Comparison of ENCODE assay signal across 24 cellular contexts in the genomic region with DNA sequence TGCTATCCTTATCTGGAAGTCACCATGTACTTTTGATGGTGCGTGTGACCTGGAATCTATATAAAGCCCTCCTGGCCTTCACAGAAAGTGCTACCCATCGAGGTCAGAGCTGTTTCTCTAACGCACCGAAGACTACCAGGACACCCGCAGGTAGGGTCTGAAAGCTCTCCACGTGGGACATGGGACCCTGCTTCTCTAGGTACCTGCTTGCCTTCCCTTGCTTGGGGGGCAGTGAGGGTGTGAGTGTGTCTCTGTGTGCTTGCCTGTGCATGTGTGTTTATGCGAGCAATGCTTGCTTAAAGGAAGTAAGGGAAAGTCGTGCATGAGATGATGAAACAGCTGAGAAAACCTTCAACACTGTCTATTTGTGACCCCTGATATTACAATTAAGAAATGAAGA.
"Had no signal": no experiment of that assay in that cellular context is flagged by ENCODE, and none has a peak within 500 bp of the region (broad histone marks: within the 10 kb centered on the region; RNA-seq: fewer than 3 reads in every experiment).

No MANE protein-coding gene starts in this region.

- H3K9ac ChIP-seq: KMS-11, SK-N-SH had no signal

- ATAC-seq: HepG2, Panc1, PC-3 had no signal

- DNase-seq: IMR-90; Kasumi-1; MM.1S; NCI-H1092; NCI-H1105 treated with DMSO at 0.1 percent for 48 hours; NCI-H1417 treated with DMSO at 0.1 percent for 48 hours; NCI-H146; NCI-H1694 treated with DMSO at 0.1 percent for 48 hours; NCI-H1930; NCI-H2081; NCI-H2107; NCI-H2227 treated with DMSO at 0.1 percent for 48 hours; NCI-H524; NCI-H69; NCI-H774; NK-92 treated with Interleukin-12 subunit alpha and Interleukin-12 subunit beta, amount 100 ng/mL, for 24 hours; PC-3; SHP77; SK-N-SH; SW 1271 had no signal

- H3K4me2 ChIP-seq: KMS-11, SK-N-SH had no signal

- H3K27ac ChIP-seq: KMS-11, RWPE1 had no signal

- H3K9me3 ChIP-seq: SK-N-SH had no signal
